1 cellular context compared by ENCODE assay signal in genomic region chr12:85279449-85280137, GRCh38.
TF ChIP-seq lines count a peak whose summit lies in the region.

No MANE protein-coding gene starts in this region.

TF ChIP-seq in H1, 55 proteins besides CTCF, POLR2A, EP300 and RAD21 (continued from another document):
- TF ChIP-seq SAP30 (IDR thresholded peaks at IDR 0.05; ENCODE audit: insufficient read depth, insufficient replicate concordance, low read length) (peak; percentile 60), TAF7 (optimal IDR thresholded peaks at IDR 0.05; ENCODE audit: borderline replicate concordance, low read depth, low read length) (peak; percentile 22), RNF2 (IDR thresholded peaks at IDR 0.05; ENCODE audit: borderline replicate concordance, low read depth, low read length, missing control alignments, poor library complexity, severe bottlenecking) (peak; percentile 41), SRF (IDR thresholded peaks at IDR 0.05; ENCODE audit: low read depth, low read length) (no peak), CBX5 (IDR thresholded peaks at IDR 0.05; ENCODE audit: low read depth, low read length) (no peak), GTF2F1 (IDR thresholded peaks at IDR 0.05; ENCODE audit: borderline replicate concordance, low read depth, low read length) (no peak)
